Comparison of ENCODE assay signal across 10 cellular contexts in the genomic region with DNA sequence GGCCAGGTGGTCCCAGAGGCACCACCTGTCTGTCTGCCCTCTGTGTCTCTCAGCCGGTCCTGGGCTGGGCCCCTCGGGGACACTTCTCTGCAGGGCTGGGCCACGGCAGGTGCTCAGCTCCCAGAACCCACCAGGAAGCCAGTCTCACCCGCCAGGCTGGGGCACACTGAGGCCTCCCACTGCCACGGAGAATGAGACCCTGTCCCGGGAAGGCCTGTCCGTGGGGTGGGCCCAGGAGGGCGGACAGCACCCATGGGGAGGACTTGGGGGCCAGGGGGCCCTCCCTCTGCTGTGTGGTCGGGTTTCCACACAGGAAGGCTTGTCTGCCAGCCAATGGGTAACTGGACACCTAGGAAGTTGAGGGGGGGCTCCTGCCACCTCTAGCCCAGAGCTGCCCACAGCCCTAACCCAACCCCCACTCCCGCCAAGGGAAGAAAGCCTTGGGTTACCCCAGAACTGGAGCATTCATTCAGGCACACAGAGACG. TPM values are rescaled to one million over a fixed set of nuclear protein-coding genes. Genes with fewer than 3 reads are reported as not detected.
DNase-seq lines count a peak whose midpoint lies in the region; ATAC-seq lines count a peak whose summit lies in the region.
"Had no signal": no experiment of that assay in that cellular context is flagged by ENCODE, and none has a peak within 500 bp of the region (broad histone marks: within the 10 kb centered on the region; RNA-seq: fewer than 3 reads in every experiment).

No MANE protein-coding gene starts in this region.

- H3K36me3 Mint-ChIP-seq in stimulated activated naive B cell treated with anti-CD40 and anti-IgM and Interleukin-4, amounts not matched to agents 10 μg/mL and 1 μg/mL and 100 μg/mL, for 72 hours: peaks cover 5 to 7% of the 10 kb centered on the region in 2 donors
- H3K36me3 Mint-ChIP-seq in immature natural killer cell: no peaks in the 10 kb centered on the region

- ATAC-seq in stimulated activated naive B cell treated with anti-CD40 and anti-IgM and Interleukin-4, amounts not matched to agents 10 μg/mL and 1 μg/mL and 100 μg/mL, for 72 hours (replicated peaks): no peak
- no peak for ATAC-seq in GM18867 (IDR thresholded peaks at IDR 0.05; ENCODE audit: unreplicated experiment)

- no peaks in the 10 kb centered on the region for H3K9me3 ChIP-seq in duodenal mucosa (ENCODE audit: control insufficient read depth in 1 of 2, low read length in 2 of 2)

- peak overlapping the region in 1 of 2 donors; percentile 19 for H3K4me3 ChIP-seq in duodenal mucosa (ENCODE audit: low read depth in 1 of 2, low read length in 2 of 2)

- in situ Hi-C loops in ACHN (cut with HindIII; ENCODE audit: low pct_ligation_motif_present, low pct_unique_long_range_greater_than_20kb, low sequenced_read_pairs): no loop called here

- H3K9ac ChIP-seq in duodenal mucosa (ENCODE audit: low read depth in 1 of 2, low read length in 2 of 2): peak overlapping the region; percentile 18 to 43

- H3K4me3 Mint-ChIP-seq in stimulated activated naive B cell treated with anti-CD40 and anti-IgM and Interleukin-4, amounts not matched to agents 10 μg/mL and 1 μg/mL and 100 μg/mL, for 72 hours: peak overlapping the region; percentile 46 to 61
- no peak overlapping the region for H3K4me3 Mint-ChIP-seq in immature natural killer cell
- H3K4me3 Mint-ChIP-seq: activated CD4-positive, alpha-beta T cell treated with anti-CD3 and anti-CD28 coated beads for 36 hours; stimulated activated naive CD8-positive, alpha-beta T cell treated with anti-CD3 and anti-CD28 coated beads, Interleukin-15, Interleukin-2, amounts not matched to agents 100 ng/mL and 50 ng/mL, for 24 hours had no signal

- H3K4me1 Mint-ChIP-seq in stimulated activated naive B cell treated with anti-CD40 and anti-IgM and Interleukin-4, amounts not matched to agents 10 μg/mL and 1 μg/mL and 100 μg/mL, for 72 hours: peaks cover 26 to 60% of the 10 kb centered on the region in 2 donors
- peaks cover 12 to 18% of the 10 kb centered on the region in 2 donors for H3K4me1 Mint-ChIP-seq in immature natural killer cell

- H3K27ac ChIP-seq in duodenal mucosa (ENCODE audit: low read depth, low read length): no peak overlapping the region

- peaks cover 0 to 6% of the 10 kb centered on the region in 2 donors for H3K27me3 Mint-ChIP-seq in stimulated activated naive B cell treated with anti-CD40 and anti-IgM and Interleukin-4, amounts not matched to agents 10 μg/mL and 1 μg/mL and 100 μg/mL, for 72 hours
- H3K27me3 Mint-ChIP-seq in immature natural killer cell (ENCODE audit: low read depth in 3 of 3): peaks cover 5 to 13% (median 5%) of the 10 kb centered on the region in 3 donors
- H3K27me3 Mint-ChIP-seq: stimulated activated naive CD8-positive, alpha-beta T cell treated with anti-CD3 and anti-CD28 coated beads, Interleukin-15, Interleukin-2, amounts not matched to agents 100 ng/mL and 50 ng/mL, for 24 hours had no signal

- no peaks in the 10 kb centered on the region for H3K9me3 Mint-ChIP-seq in stimulated activated naive B cell treated with anti-CD40 and anti-IgM and Interleukin-4, amounts not matched to agents 10 μg/mL and 1 μg/mL and 100 μg/mL, for 72 hours
- no peaks in the 10 kb centered on the region for H3K9me3 Mint-ChIP-seq in immature natural killer cell
- H3K9me3 Mint-ChIP-seq: stimulated activated naive CD8-positive, alpha-beta T cell treated with anti-CD3 and anti-CD28 coated beads, Interleukin-15, Interleukin-2, amounts not matched to agents 100 ng/mL and 50 ng/mL, for 24 hours had no signal

- DNase-seq in NCI-H345 (lab: John Stamatoyannopoulos, UW) (peak; percentile 59), NCI-H345 treated with DMSO at 0.1 percent for 48 hours (lab: John Stamatoyannopoulos, UW; ENCODE audit: unreplicated experiment) (no peak), NCI-H2107 (lab: John Stamatoyannopoulos, UW) (peak; percentile 75), immature natural killer cell (no peak), ACHN (no peak)
- no peak for DNase-seq in stimulated activated naive B cell treated with anti-CD40 and anti-IgM and Interleukin-4, amounts not matched to agents 10 μg/mL and 1 μg/mL and 100 μg/mL, for 72 hours

- H3K27ac Mint-ChIP-seq in stimulated activated naive B cell treated with anti-CD40 and anti-IgM and Interleukin-4, amounts not matched to agents 10 μg/mL and 1 μg/mL and 100 μg/mL, for 72 hours: peak overlapping the region; percentile 71
- no peak overlapping the region for H3K27ac Mint-ChIP-seq in immature natural killer cell
- H3K27ac Mint-ChIP-seq: activated CD4-positive, alpha-beta T cell treated with anti-CD3 and anti-CD28 coated beads for 36 hours; stimulated activated naive CD8-positive, alpha-beta T cell treated with anti-CD3 and anti-CD28 coated beads, Interleukin-15, Interleukin-2, amounts not matched to agents 100 ng/mL and 50 ng/mL, for 24 hours had no signal

- peaks cover 32 to 47% of the 10 kb centered on the region in 2 donors for H3K4me1 ChIP-seq in duodenal mucosa (ENCODE audit: control insufficient read depth in 1 of 2, insufficient read depth in 2 of 2, low read length in 2 of 2)

- H3K36me3 ChIP-seq in duodenal mucosa (ENCODE audit: control insufficient read depth in 1 of 2, insufficient read depth in 2 of 2, low read length in 2 of 2): peaks cover under 1 to 1% of the 10 kb centered on the region in 2 donors

- peaks cover 13 to 24% of the 10 kb centered on the region in 2 donors for H3K27me3 ChIP-seq in duodenal mucosa (ENCODE audit: control insufficient read depth in 1 of 2, insufficient read depth in 2 of 2, low read length in 2 of 2)

RNA-seq across cellular contexts. Expression of a gene that starts 4.1 kb away (rescaled TPM):
- 10 to 100 TPM; 60.8 to 98.2 (median 71.9) TPM for polyA plus RNA-seq in immature natural killer cell

RNA-seq across cellular contexts. Expression of a gene that starts 6.3 kb away (rescaled TPM):
- polyA plus RNA-seq in immature natural killer cell: not detected

RNA-seq across cellular contexts. Expression of a gene that starts 9.7 kb away (rescaled TPM):
- polyA plus RNA-seq in immature natural killer cell: not detected

RNA-seq across cellular contexts. Expression of a gene that starts 12.0 kb away (rescaled TPM):
- under 1 TPM in 1 of 3 donors, not detected in 2; 0.19 TPM for polyA plus RNA-seq in immature natural killer cell

RNA-seq across cellular contexts. Expression of a gene that starts 14.1 kb away (rescaled TPM):
- polyA plus RNA-seq in immature natural killer cell: not detected

Comparison
In these comparisons a context has a peak if more than half of its experiments do, and no peak if none do; other contexts are left out.
1. DNase-seq: peak in NCI-H345 (single experiment) and NCI-H2107 (single experiment); none in NCI-H345 treated with DMSO at 0.1 percent for 48 hours (single experiment), stimulated activated naive B cell treated with anti-CD40 and anti-IgM and Interleukin-4, amounts not matched to agents 10 μg/mL and 1 μg/mL and 100 μg/mL, for 72 hours (single experiment), immature natural killer cell (0 of 3) and ACHN (single experiment).
2. H3K4me3 Mint-ChIP-seq: peak in stimulated activated naive B cell treated with anti-CD40 and anti-IgM and Interleukin-4, amounts not matched to agents 10 μg/mL and 1 μg/mL and 100 μg/mL, for 72 hours (2 of 2); none in immature natural killer cell (0 of 5).